ENCODE assay signal across 20 cellular contexts in the genomic region with DNA sequence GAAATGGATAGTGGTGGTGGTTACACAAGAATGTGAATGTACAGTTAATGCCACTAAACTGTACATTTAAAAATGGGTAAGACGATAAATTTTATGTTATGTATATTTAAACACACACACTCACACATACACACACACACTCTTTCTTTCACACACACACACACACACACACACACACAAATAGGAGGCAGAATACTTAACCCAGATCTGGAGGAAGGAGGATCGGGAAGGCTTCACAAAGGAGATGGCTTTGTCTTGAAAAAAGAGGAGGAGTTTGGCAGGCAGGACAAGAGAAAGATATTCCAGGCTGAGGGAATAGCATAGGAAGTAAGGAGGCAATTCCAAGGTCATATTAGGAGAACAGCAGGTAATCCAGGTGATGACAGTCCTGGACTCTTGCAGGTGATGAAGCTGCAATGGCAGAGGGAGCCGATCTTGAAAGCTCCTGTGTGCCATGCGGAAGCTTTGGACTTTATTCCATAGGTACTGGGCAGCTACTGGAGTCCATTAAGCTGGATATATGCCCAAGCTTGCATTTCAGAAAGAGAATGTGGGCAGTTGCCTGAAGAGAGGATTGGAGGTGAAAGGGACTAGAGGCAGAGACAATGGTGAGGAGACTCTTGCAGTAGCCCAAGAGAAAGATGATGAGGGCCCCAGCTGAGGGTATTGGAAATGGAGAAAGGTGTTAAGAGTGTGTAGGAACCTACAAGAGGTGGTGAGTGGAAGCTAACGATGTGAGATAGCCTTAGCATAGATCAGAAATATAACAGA. TPM values are rescaled to one million over a fixed set of nuclear protein-coding genes. Genes with fewer than 3 reads are reported as not detected.
A peak's percentile ranks its signal among the peaks of the same experiment; 100 is the strongest.
DNase-seq lines count a peak whose midpoint lies in the region; ATAC-seq, FAIRE-seq and TF ChIP-seq lines count a peak whose summit lies in the region.
"Had no signal": no experiment of that assay in that cellular context is flagged by ENCODE, and none has a peak within 500 bp of the region (broad histone marks: within the 10 kb centered on the region; RNA-seq: fewer than 3 reads in every experiment).

No MANE protein-coding gene starts in this region.

- H3K36me3 Mint-ChIP-seq in activated CD8-positive, alpha-beta memory T cell treated with anti-CD3 and anti-CD28 coated beads, Interleukin-2, amount 10 ng/mL, durations not matched to agents 7 days and 5 days: peaks cover 5% of the 10 kb centered on the region
- H3K36me3 Mint-ChIP-seq in activated T-helper 1 cell treated with anti-CD3 and anti-CD28 coated beads, Interleukin-12 subunit alpha, Interleukin-12 subunit beta, Interleukin-2, Interleukin-4 antibody, amounts not matched to agents 30 ng/mL and 10 ng/mL and 1 ng/mL, durations not matched to agents 14 hours and 24 hours and 36 hours (ENCODE audit: low read depth): peaks cover 8% of the 10 kb centered on the region

- no peaks in the 10 kb centered on the region for H3K36me3 ChIP-seq in thoracic aorta
- H3K36me3 ChIP-seq: MG63 had no signal

- peak overlapping the region; percentile 61 for H3K4me3 Mint-ChIP-seq in activated CD8-positive, alpha-beta memory T cell treated with anti-CD3 and anti-CD28 coated beads, Interleukin-2, amount 10 ng/mL, durations not matched to agents 7 days and 5 days
- H3K4me3 Mint-ChIP-seq in activated T-helper 1 cell treated with anti-CD3 and anti-CD28 coated beads, Interleukin-12 subunit alpha, Interleukin-12 subunit beta, Interleukin-2, Interleukin-4 antibody, amounts not matched to agents 30 ng/mL and 10 ng/mL and 1 ng/mL, durations not matched to agents 14 hours and 24 hours and 36 hours: peak overlapping the region; percentile 81
- H3K4me3 Mint-ChIP-seq: T-helper 2 cell treated with Interferon-gamma antibody and Interleukin-4, amounts not matched to agents 5 μg/mL and 100 μg/mL, for 36 hours had no signal

- no peak for ATAC-seq in activated CD8-positive, alpha-beta memory T cell treated with anti-CD3 and anti-CD28 coated beads, Interleukin-2, amount 10 ng/mL, durations not matched to agents 7 days and 5 days
- ATAC-seq in thoracic aorta (ENCODE audit: insufficient number of reproducible peaks, low FRiP score, low read depth): no peak
- ATAC-seq in GM19328 (IDR thresholded peaks at IDR 0.05; ENCODE audit: unreplicated experiment): no peak
- ATAC-seq in HG02763 (IDR thresholded peaks at IDR 0.05; ENCODE audit: unreplicated experiment): no peak

- no peak for DNase-seq in activated CD8-positive, alpha-beta memory T cell treated with anti-CD3 and anti-CD28 coated beads, Interleukin-2, amount 10 ng/mL, durations not matched to agents 7 days and 5 days
- no peak for DNase-seq in activated CD8-positive, alpha-beta memory T cell treated with anti-CD3 and anti-CD28 coated beads for 24 hours
- DNase-seq in activated T-helper 1 cell treated with anti-CD3 and anti-CD28 coated beads, Interleukin-12 subunit alpha, Interleukin-12 subunit beta, Interleukin-2, Interleukin-4 antibody, amounts not matched to agents 30 ng/mL and 10 ng/mL and 1 ng/mL, durations not matched to agents 14 hours and 24 hours and 36 hours (ENCODE audit: low spot score): no peak
- DNase-seq in fibroblast of peridontal ligament (ENCODE audit: extremely low read depth): peak; percentile 31
- DNase-seq in thoracic aorta (ENCODE audit: low spot score): no peak
- no peak for DNase-seq in HTR-8/SVneo (ENCODE audit: insufficient read length, low spot score)
- DNase-seq: activated CD4-positive, alpha-beta T cell treated with anti-CD3 and anti-CD28 coated beads, Interleukin-2, amount 50 U/mL, for 48 hours; activated naive CD4-positive, alpha-beta T cell treated with anti-CD3 and anti-CD28 coated beads, Interleukin-2, amount 50 U/mL, for 16 hours; central memory CD4-positive, alpha-beta T cell; COR-L47; erythroblast; GF-D8; kidney; mucosa of descending colon; NCI-H1930; stimulated activated CD4-positive, alpha-beta T cell treated with anti-CD3 and anti-CD28 coated beads, Interleukin-15, amount 100 ng/mL, for 24 hours had no signal

- H3K9me3 ChIP-seq in thoracic aorta: no peaks in the 10 kb centered on the region
- H3K9me3 ChIP-seq: MG63, mucosa of descending colon had no signal

- H3K27ac ChIP-seq in thoracic aorta: no peak overlapping the region

- peaks cover 74% of the 10 kb centered on the region for H3K4me1 Mint-ChIP-seq in activated CD8-positive, alpha-beta memory T cell treated with anti-CD3 and anti-CD28 coated beads, Interleukin-2, amount 10 ng/mL, durations not matched to agents 7 days and 5 days
- peaks cover 78% of the 10 kb centered on the region for H3K4me1 Mint-ChIP-seq in activated T-helper 1 cell treated with anti-CD3 and anti-CD28 coated beads, Interleukin-12 subunit alpha, Interleukin-12 subunit beta, Interleukin-2, Interleukin-4 antibody, amounts not matched to agents 30 ng/mL and 10 ng/mL and 1 ng/mL, durations not matched to agents 14 hours and 24 hours and 36 hours (ENCODE audit: low read depth)

- intact Hi-C loops in activated T-helper 1 cell treated with anti-CD3 and anti-CD28 coated beads, Interleukin-12 subunit alpha, Interleukin-12 subunit beta, Interleukin-2, Interleukin-4 antibody, amounts not matched to agents 30 ng/mL and 10 ng/mL and 1 ng/mL, durations not matched to agents 14 hours and 24 hours and 36 hours (cut with micrococcal nuclease): loop anchor here (10.0 kb wide), 1 partner anchor 403 kb away; the partner anchor contains the start of gene ERO1B

- H3K4me1 ChIP-seq in thoracic aorta (ENCODE audit: control insufficient read depth in 1 of 2, low read depth in 2 of 2): peaks cover 8 to 20% of the 10 kb centered on the region in 2 donors

- H3K9me3 Mint-ChIP-seq in activated CD8-positive, alpha-beta memory T cell treated with anti-CD3 and anti-CD28 coated beads, Interleukin-2, amount 10 ng/mL, durations not matched to agents 7 days and 5 days (ENCODE audit: low read depth): no peaks in the 10 kb centered on the region
- H3K9me3 Mint-ChIP-seq in activated T-helper 1 cell treated with anti-CD3 and anti-CD28 coated beads, Interleukin-12 subunit alpha, Interleukin-12 subunit beta, Interleukin-2, Interleukin-4 antibody, amounts not matched to agents 30 ng/mL and 10 ng/mL and 1 ng/mL, durations not matched to agents 14 hours and 24 hours and 36 hours: no peaks in the 10 kb centered on the region
- H3K9me3 Mint-ChIP-seq: T-helper 2 cell treated with Interferon-gamma antibody and Interleukin-4, amounts not matched to agents 5 μg/mL and 100 μg/mL, for 36 hours had no signal

- FAIRE-seq in HTR-8/SVneo (lab: Jason Lieb, UNC): no peak
- FAIRE-seq: kidney had no signal

- no peak for TF ChIP-seq CTCF in thoracic aorta (IDR thresholded peaks at IDR 0.05)

- no peaks in the 10 kb centered on the region for H3K27me3 Mint-ChIP-seq in activated CD8-positive, alpha-beta memory T cell treated with anti-CD3 and anti-CD28 coated beads, Interleukin-2, amount 10 ng/mL, durations not matched to agents 7 days and 5 days
- no peaks in the 10 kb centered on the region for H3K27me3 Mint-ChIP-seq in activated T-helper 1 cell treated with anti-CD3 and anti-CD28 coated beads, Interleukin-12 subunit alpha, Interleukin-12 subunit beta, Interleukin-2, Interleukin-4 antibody, amounts not matched to agents 30 ng/mL and 10 ng/mL and 1 ng/mL, durations not matched to agents 14 hours and 24 hours and 36 hours (ENCODE audit: insufficient read depth)

- no peaks in the 10 kb centered on the region for H3K27me3 ChIP-seq in thoracic aorta (replicated peaks; ENCODE audit: insufficient read depth)

- H3K27ac Mint-ChIP-seq in activated CD8-positive, alpha-beta memory T cell treated with anti-CD3 and anti-CD28 coated beads, Interleukin-2, amount 10 ng/mL, durations not matched to agents 7 days and 5 days: peak overlapping the region; percentile 61
- peak overlapping the region; percentile 89 for H3K27ac Mint-ChIP-seq in activated T-helper 1 cell treated with anti-CD3 and anti-CD28 coated beads, Interleukin-12 subunit alpha, Interleukin-12 subunit beta, Interleukin-2, Interleukin-4 antibody, amounts not matched to agents 30 ng/mL and 10 ng/mL and 1 ng/mL, durations not matched to agents 14 hours and 24 hours and 36 hours
- H3K27ac Mint-ChIP-seq: T-helper 2 cell treated with Interferon-gamma antibody and Interleukin-4, amounts not matched to agents 5 μg/mL and 100 μg/mL, for 36 hours had no signal

- H3K4me3 ChIP-seq in thoracic aorta: peak overlapping the region; percentile 66
- H3K4me3 ChIP-seq: MG63, mucosa of descending colon had no signal

- CTCF ChIA-PET in activated CD8-positive, alpha-beta memory T cell treated with anti-CD3 and anti-CD28 coated beads, Interleukin-2, amount 10 ng/mL, durations not matched to agents 7 days and 5 days (lab: Charles Lee): interaction anchor here (1.0 to 1.6 kb wide), 2 partner anchors 23 to 90 kb away, joined by 3 to 7 read pairs; no protein-coding TSS in a partner anchor

RNA-seq across cellular contexts. Expression of gene LYST, which starts 15.4 kb away (rescaled TPM):
- total RNA-seq in activated CD8-positive, alpha-beta memory T cell treated with anti-CD3 and anti-CD28 coated beads, Interleukin-2, amount 10 ng/mL, durations not matched to agents 7 days and 5 days: 100 to 1,000 TPM in 1 of 2 experiments, 10 to 100 TPM in 1; 64.9 to 131 TPM
- 144 and 145 TPM in 2 replicates for total RNA-seq in activated T-helper 1 cell treated with anti-CD3 and anti-CD28 coated beads, Interleukin-12 subunit alpha, Interleukin-12 subunit beta, Interleukin-2, Interleukin-4 antibody, amounts not matched to agents 30 ng/mL and 10 ng/mL and 1 ng/mL, durations not matched to agents 14 hours and 24 hours and 36 hours
- 10 to 100 TPM; 32.5 to 32.8 TPM for total RNA-seq in thoracic aorta
